In genomic region chr10:68720793-68721672, GRCh38 we compare ENCODE assay signal across 8 cellular contexts. TPM values are rescaled to one million over a fixed set of nuclear protein-coding genes. Genes with fewer than 3 reads are reported as not detected.
DNase-seq lines count a peak whose midpoint lies in the region; ATAC-seq and TF ChIP-seq lines count a peak whose summit lies in the region.

TSS of gene CCAR1 (plus strand) at chr10:68721239. CDS start at chr10:68722505, 1,266 bp downstream.

- H3K36me3 ChIP-seq in suprapubic skin = peaks cover 28% of the 10 kb centered on the region

- 1% methylated on average over 34 of the region's 72 CpGs for WGBS in suprapubic skin

- no peak for TF ChIP-seq CTCF in suprapubic skin (IDR thresholded peaks at IDR 0.05)

- DNase-seq in NCI-H1092 treated with DMSO at 0.1 percent for 48 hours (lab: John Stamatoyannopoulos, UW) (peak; percentile 96), SKM-1 (lab: John Stamatoyannopoulos, UW; ENCODE audit: unreplicated experiment) (peak; percentile 98), globus pallidus (ENCODE audit: low spot score) (peak; percentile 96), nucleus accumbens (lab: John Stamatoyannopoulos, UW) (peak in 55 of 56 donors; percentile 64 to 97 (median 91)), suprapubic skin (ENCODE audit: low spot score in 2 of 2) (peak; percentile 97)
- DNase-seq in activated naive CD4-positive, alpha-beta T cell treated with anti-CD3 and anti-CD28 coated beads, Interleukin-2, amount 50 U/mL, for 72 hours (ENCODE audit: low spot score in 2 of 2) = peak; percentile 93 to 96

- no peaks in the 10 kb centered on the region for H3K27me3 ChIP-seq in suprapubic skin

- H3K9me3 ChIP-seq in suprapubic skin = no peaks in the 10 kb centered on the region

- peaks cover 21 to 30% of the 10 kb centered on the region in 2 donors for H3K36me3 Mint-ChIP-seq in activated naive CD4-positive, alpha-beta T cell treated with anti-CD3 and anti-CD28 coated beads, Interleukin-2, amount 50 U/mL, for 72 hours

- peak; percentile 7 to 69 for TF ChIP-seq POLR2A in suprapubic skin (IDR thresholded peaks at IDR 0.05)

- peak within 1 kb of the TSS; percentile 94 for H3K4me3 ChIP-seq in GM08714 (ENCODE audit: low read length)
- H3K4me3 ChIP-seq in suprapubic skin = peak within 1 kb of the TSS; percentile 68

- H3K27ac ChIP-seq in suprapubic skin = peak within 1 kb of the TSS; percentile 93

- H3K4me1 ChIP-seq in suprapubic skin = peaks cover 12% of the 10 kb centered on the region

- peak within 1 kb of the TSS; percentile 97 to 100 for H3K27ac Mint-ChIP-seq in activated naive CD4-positive, alpha-beta T cell treated with anti-CD3 and anti-CD28 coated beads, Interleukin-2, amount 50 U/mL, for 72 hours

- ATAC-seq in HG02610 (IDR thresholded peaks at IDR 0.05; ENCODE audit: unreplicated experiment) = peak; percentile 99
- peak; percentile 100 for ATAC-seq in activated naive CD4-positive, alpha-beta T cell treated with anti-CD3 and anti-CD28 coated beads, Interleukin-2, amount 50 U/mL, for 72 hours

- no peak for TF ChIP-seq EP300 in suprapubic skin (IDR thresholded peaks at IDR 0.05)

- H3K9me3 Mint-ChIP-seq in activated naive CD4-positive, alpha-beta T cell treated with anti-CD3 and anti-CD28 coated beads, Interleukin-2, amount 50 U/mL, for 72 hours = no peaks in the 10 kb centered on the region

RNA-seq across cellular contexts. Expression of gene CCAR1, which starts in this region (rescaled TPM):
- total RNA-seq in activated naive CD4-positive, alpha-beta T cell treated with anti-CD3 and anti-CD28 coated beads, Interleukin-2, amount 50 U/mL, for 72 hours = 100 to 1,000 TPM in 1 of 2 donors, 10 to 100 TPM in 1; 97.5 to 110 TPM
- total RNA-seq in suprapubic skin = 100 to 1,000 TPM in 1 of 4 donors, 10 to 100 TPM in 3; 34.8 to 103 (median 43.8) TPM

Comparison
In these comparisons a context has a peak if more than half of its experiments do, and no peak if none do; other contexts are left out.
1. Peak in every context shown above with its lines: DNase-seq, ATAC-seq, H3K4me3 ChIP-seq and H3K27ac ChIP-seq.